16 cellular contexts compared by ENCODE assay signal in genomic region chr17:80424261-80424660, GRCh38.
"Had no signal": no experiment of that assay in that cellular context is flagged by ENCODE, and none has a peak within 500 bp of the region (broad histone marks: within the 10 kb centered on the region; RNA-seq: fewer than 3 reads in every experiment).

No MANE protein-coding gene starts in this region.

- H3K9me3 ChIP-seq: psoas muscle, spleen had no signal

- H3K9me3 Mint-ChIP-seq: activated naive CD4-positive, alpha-beta T cell treated with anti-CD3 and anti-CD28 coated beads, Interleukin-2, amount 10 ng/mL, durations not matched to agents 7 days and 5 days; activated T-helper 2 cell treated with anti-CD3 and anti-CD28 coated beads, Interferon-gamma antibody, Interleukin-2, Interleukin-4, amounts not matched to agents 10 μg/mL and 5 μg/mL and 100 μg/mL, durations not matched to agents 14 hours and 24 hours and 36 hours; naive thymus-derived CD4-positive, alpha-beta T cell; type B pancreatic cell had no signal

- H3K27me3 ChIP-seq: hepatocyte, spleen had no signal

- H3K27me3 Mint-ChIP-seq: naive thymus-derived CD4-positive, alpha-beta T cell; type B pancreatic cell had no signal

- H3K4me3 ChIP-seq: hepatocyte, lung, spleen had no signal

- DNase-seq: activated CD4-positive, alpha-beta T cell treated with anti-CD3 and anti-CD28 coated beads for 4 hours; activated naive CD4-positive, alpha-beta T cell treated with anti-CD3 and anti-CD28 coated beads, Interleukin-2, amount 10 ng/mL, durations not matched to agents 7 days and 5 days; activated T-cell treated with anti-CD3 and anti-CD28 coated beads for 4 hours; cortex of kidney; erythroblast; naive thymus-derived CD4-positive, alpha-beta T cell; nucleus accumbens; spleen; stimulated activated CD4-positive, alpha-beta T cell treated with anti-CD3 and anti-CD28 coated beads, Interleukin-1b, Interleukin-23, amount 100 ng/mL, for 48 hours; stimulated activated naive CD4-positive, alpha-beta T cell treated with Interleukin-2 at 50 U/mL for 16 hours had no signal

- H3K27ac Mint-ChIP-seq: activated T-helper 2 cell treated with anti-CD3 and anti-CD28 coated beads, Interferon-gamma antibody, Interleukin-2, Interleukin-4, amounts not matched to agents 10 μg/mL and 5 μg/mL and 100 μg/mL, durations not matched to agents 14 hours and 24 hours and 36 hours; type B pancreatic cell had no signal

- H3K4me3 Mint-ChIP-seq: activated naive CD4-positive, alpha-beta T cell treated with anti-CD3 and anti-CD28 coated beads, Interleukin-2, amount 10 ng/mL, durations not matched to agents 7 days and 5 days; naive thymus-derived CD4-positive, alpha-beta T cell; type B pancreatic cell had no signal

- ATAC-seq: naive thymus-derived CD4-positive, alpha-beta T cell; sciatic nerve had no signal

- H3K79me2 ChIP-seq: hepatocyte had no signal

- H3K27ac ChIP-seq: hepatocyte had no signal

- H3K4me2 ChIP-seq: hepatocyte had no signal

- H2AFZ ChIP-seq: hepatocyte had no signal
